In genomic region chr10:13629116-13629515, GRCh38 we compare ENCODE assay signal across 1 cellular context.
TF ChIP-seq lines count a peak whose summit lies in the region.

No MANE protein-coding gene starts in this region.

TF ChIP-seq in H1, 55 proteins besides CTCF, POLR2A, EP300 and RAD21:
- no peak for TF ChIP-seq TAF1 (IDR thresholded peaks at IDR 0.05; ENCODE audit: low read depth, low read length)
- TF ChIP-seq MAX (IDR thresholded peaks at IDR 0.05): no peak
- TF ChIP-seq NRF1 (IDR thresholded peaks at IDR 0.05; ENCODE audit: low read depth, low read length): no peak
- TF ChIP-seq USF2 (IDR thresholded peaks at IDR 0.05; ENCODE audit: low read length): no peak
- no peak for TF ChIP-seq FOSL1 (IDR thresholded peaks at IDR 0.05; ENCODE audit: insufficient read depth, low read depth, low read length)
- no peak for TF ChIP-seq NANOG (IDR thresholded peaks at IDR 0.05; ENCODE audit: insufficient read depth, low read depth, low read length, poor library complexity, severe bottlenecking)
- TF ChIP-seq CHD7 (IDR thresholded peaks at IDR 0.05; ENCODE audit: insufficient replicate concordance, low read length): no peak
- TF ChIP-seq CBX5 (IDR thresholded peaks at IDR 0.05; ENCODE audit: low read depth, low read length): no peak
- no peak for TF ChIP-seq KDM1A (IDR thresholded peaks at IDR 0.05; ENCODE audit: borderline replicate concordance, low read length)
- no peak for TF ChIP-seq CHD1 (IDR thresholded peaks at IDR 0.05; ENCODE audit: low read depth, low read length)
TF ChIP-seq in H1: peak in this region for 0.
